In genomic region chr17:28610372-28610771, GRCh38 we compare ENCODE assay signal across 17 cellular contexts.
"Had no signal": no experiment of that assay in that cellular context is flagged by ENCODE, and none has a peak within 500 bp of the region (broad histone marks: within the 10 kb centered on the region; RNA-seq: fewer than 3 reads in every experiment).

No MANE protein-coding gene starts in this region.

- H3K27me3 ChIP-seq: esophagus squamous epithelium, right atrium auricular region, tibial nerve, vagina had no signal

- DNase-seq: activated CD4-positive, alpha-beta T cell treated with anti-CD3 and anti-CD28 coated beads, Interleukin-2, amount 50 U/mL, for 1 hour; activated naive CD4-positive, alpha-beta T cell treated with anti-CD3 and anti-CD28 coated beads for 36 hours; activated T-cell treated with anti-CD3 and anti-CD28 coated beads, Interleukin-2, amount 50 U/mL, for 4 hours; amniotic stem cell; cortex of kidney; effector CD4-positive, alpha-beta T cell; esophagus squamous epithelium; mesendoderm; stimulated activated CD4-positive, alpha-beta T cell treated with anti-CD3 and anti-CD28 coated beads, Interleukin-15, amount 100 ng/mL, for 24 hours; stimulated activated CD4-positive, alpha-beta T cell treated with anti-CD3 and anti-CD28 coated beads, Interleukin-4, amount 100 ng/mL, for 1 hour; stimulated activated naive CD4-positive, alpha-beta T cell; substantia nigra had no signal

- H3K4me3 Mint-ChIP-seq: activated naive CD4-positive, alpha-beta T cell treated with anti-CD3 and anti-CD28 coated beads for 36 hours; activated T-cell treated with anti-CD3 and anti-CD28 coated beads, Interleukin-2, amount 50 U/mL, for 4 hours; nephron had no signal

- H3K27ac ChIP-seq: esophagus squamous epithelium, right atrium auricular region, tibial nerve, vagina had no signal

- H3K9me3 ChIP-seq: esophagus squamous epithelium, right atrium auricular region, tibial nerve, vagina had no signal

- H3K4me1 Mint-ChIP-seq: nephron had no signal

- H3K27me3 Mint-ChIP-seq: progenitor cell of endocrine pancreas had no signal

- ATAC-seq: activated T-cell treated with anti-CD3 and anti-CD28 coated beads, Interleukin-2, amount 50 U/mL, for 4 hours had no signal

- H3K27ac Mint-ChIP-seq: activated naive CD4-positive, alpha-beta T cell treated with anti-CD3 and anti-CD28 coated beads for 36 hours; progenitor cell of endocrine pancreas had no signal

- H3K9me3 Mint-ChIP-seq: activated naive CD4-positive, alpha-beta T cell treated with anti-CD3 and anti-CD28 coated beads for 36 hours; activated T-cell treated with anti-CD3 and anti-CD28 coated beads, Interleukin-2, amount 50 U/mL, for 4 hours; nephron had no signal
